Comparison of ENCODE assay signal across 1 cellular context in genomic region chr3:110525558-110526064, GRCh38.
TF ChIP-seq lines count a peak whose summit lies in the region.

No MANE protein-coding gene starts in this region.

TF ChIP-seq in K562, 482 proteins besides CTCF, POLR2A, EP300 and RAD21 (continued from another document):
- TF ChIP-seq CHAMP1 (IDR thresholded peaks at IDR 0.05): peak; percentile 71; the same call in 1 of the 2 replicates
